In genomic region chr11:63909621-63910506, GRCh38 we compare ENCODE assay signal across 13 cellular contexts.
DNase-seq lines count a peak whose midpoint lies in the region; ATAC-seq lines count a peak whose summit lies in the region.
"Had no signal": no experiment of that assay in that cellular context is flagged by ENCODE, and none has a peak within 500 bp of the region (broad histone marks: within the 10 kb centered on the region; RNA-seq: fewer than 3 reads in every experiment).

No MANE protein-coding gene starts in this region.

- peaks cover 12 to 13% of the 10 kb centered on the region in 2 donors for H3K27me3 Mint-ChIP-seq in stimulated activated naive B cell treated with anti-CD40 and anti-IgM and Interleukin-4, amounts not matched to agents 10 μg/mL and 1 μg/mL and 100 μg/mL, for 72 hours
- H3K27me3 Mint-ChIP-seq: memory B cell had no signal

- peaks cover 39% of the 10 kb centered on the region for H3K36me3 ChIP-seq in iPS-15b (ENCODE audit: control insufficient read depth, insufficient read depth, low read length)

- H3K27ac Mint-ChIP-seq in stimulated activated naive B cell treated with anti-CD40 and anti-IgM and Interleukin-4, amounts not matched to agents 10 μg/mL and 1 μg/mL and 100 μg/mL, for 72 hours, result peak overlapping the region; percentile 78
- H3K27ac Mint-ChIP-seq: IgD-negative memory B cell, memory B cell had no signal

- H3K9ac ChIP-seq in iPS-15b (ENCODE audit: low read depth, low read length), result peak overlapping the region; percentile 47

- no peaks in the 10 kb centered on the region for H3K27me3 ChIP-seq in iPS-15b (ENCODE audit: control insufficient read depth, insufficient read depth, low read length)
- H3K27me3 ChIP-seq: heart left ventricle, suprapubic skin had no signal

- peaks cover 17% of the 10 kb centered on the region for H3K4me1 ChIP-seq in iPS-15b (ENCODE audit: control insufficient read depth, insufficient read depth, low read length)
- H3K4me1 ChIP-seq: HAP-1 had no signal

- H3K9me3 Mint-ChIP-seq in stimulated activated naive B cell treated with anti-CD40 and anti-IgM and Interleukin-4, amounts not matched to agents 10 μg/mL and 1 μg/mL and 100 μg/mL, for 72 hours, result no peaks in the 10 kb centered on the region
- H3K9me3 Mint-ChIP-seq: IgD-negative memory B cell, memory B cell had no signal

- peak overlapping the region; percentile 18 for H3K4me3 ChIP-seq in iPS-15b (ENCODE audit: low read depth, low read length)
- H3K4me3 ChIP-seq: HAP-1, heart left ventricle, suprapubic skin had no signal

- peaks cover 3 to 5% of the 10 kb centered on the region in 2 donors for H3K4me1 Mint-ChIP-seq in stimulated activated naive B cell treated with anti-CD40 and anti-IgM and Interleukin-4, amounts not matched to agents 10 μg/mL and 1 μg/mL and 100 μg/mL, for 72 hours
- H3K4me1 Mint-ChIP-seq: memory B cell had no signal

- ATAC-seq in stimulated activated naive B cell treated with anti-CD40 and anti-IgM and Interleukin-4, amounts not matched to agents 10 μg/mL and 1 μg/mL and 100 μg/mL, for 72 hours (replicated peaks), result no peak
- no peak for ATAC-seq in HG03520 (IDR thresholded peaks at IDR 0.05; ENCODE audit: unreplicated experiment)

- no peaks in the 10 kb centered on the region for H3K9me3 ChIP-seq in iPS-15b (ENCODE audit: control insufficient read depth, insufficient read depth, low read length)
- H3K9me3 ChIP-seq: HAP-1, heart left ventricle, suprapubic skin had no signal

- H3K36me3 Mint-ChIP-seq in stimulated activated naive B cell treated with anti-CD40 and anti-IgM and Interleukin-4, amounts not matched to agents 10 μg/mL and 1 μg/mL and 100 μg/mL, for 72 hours, result peaks cover 34 to 56% of the 10 kb centered on the region in 2 donors

- no peak overlapping the region for H3K4me3 Mint-ChIP-seq in stimulated activated naive B cell treated with anti-CD40 and anti-IgM and Interleukin-4, amounts not matched to agents 10 μg/mL and 1 μg/mL and 100 μg/mL, for 72 hours
- H3K4me3 Mint-ChIP-seq: IgD-negative memory B cell, memory B cell had no signal

- DNase-seq in NCI-H1417 (lab: John Stamatoyannopoulos, UW) (peak in 2 of 3 experiments; percentile 34 to 60), NCI-H1417 treated with DMSO at 0.1 percent for 48 hours (lab: John Stamatoyannopoulos, UW) (no peak), UCSD-AML1 (lab: John Stamatoyannopoulos, UW; ENCODE audit: unreplicated experiment) (peak; percentile 41), SKM-1 treated with dmso at 0.1 percent for 144 hours (lab: John Stamatoyannopoulos, UW; ENCODE audit: unreplicated experiment) (no peak)
- no peak for DNase-seq in stimulated activated naive B cell treated with anti-CD40 and anti-IgM and Interleukin-4, amounts not matched to agents 10 μg/mL and 1 μg/mL and 100 μg/mL, for 72 hours
- no peak for DNase-seq in activated T-cell treated with anti-CD3 and anti-CD28 coated beads, Interleukin-2, amount 50 U/mL, for 48 hours
- DNase-seq: heart left ventricle had no signal

Comparison
In these comparisons a context has a peak if more than half of its experiments do, and no peak if none do; other contexts are left out.
1. DNase-seq: peak in NCI-H1417 (2 of 3) and UCSD-AML1 (single experiment); none in NCI-H1417 treated with DMSO at 0.1 percent for 48 hours (single experiment), stimulated activated naive B cell treated with anti-CD40 and anti-IgM and Interleukin-4, amounts not matched to agents 10 μg/mL and 1 μg/mL and 100 μg/mL, for 72 hours (single experiment), activated T-cell treated with anti-CD3 and anti-CD28 coated beads, Interleukin-2, amount 50 U/mL, for 48 hours (0 of 2) and SKM-1 treated with dmso at 0.1 percent for 144 hours (single experiment).